In the genomic region with DNA sequence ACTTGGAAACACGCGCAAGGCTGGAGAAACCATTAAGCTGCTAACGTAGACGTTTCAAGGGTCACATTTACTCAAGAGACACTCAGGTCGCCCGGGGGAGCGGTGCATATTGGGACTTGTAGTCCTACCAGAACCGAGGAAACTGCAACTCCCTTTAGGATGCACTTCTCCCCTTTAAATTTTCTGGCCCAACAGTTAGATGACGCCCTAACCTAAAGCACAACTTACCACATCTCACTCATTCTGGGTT, we compare ENCODE assay signal across 1 cellular context.
A peak's percentile ranks its signal among the peaks of the same experiment; 100 is the strongest.
TF ChIP-seq lines count a peak whose summit lies in the region.

No MANE protein-coding gene starts in this region.

TF ChIP-seq in HepG2, 621 proteins besides CTCF, POLR2A, EP300 and RAD21 (continued from another document and continues in another):
- TF ChIP-seq NCOR1 (IDR thresholded peaks at IDR 0.05; ENCODE audit: borderline replicate concordance, low read length) (peak; percentile 10; the same call in 1 of the 2 replicates), NR2C2 (CRISPR knock-in tag; IDR thresholded peaks at IDR 0.05; ENCODE audit: borderline replicate concordance) (peak; percentile 95), POLR2AphosphoS5 (IDR thresholded peaks at IDR 0.05; ENCODE audit: low read depth, low read length) (peak; percentile 81), HIVEP1 (CRISPR knock-in tag; IDR thresholded peaks at IDR 0.05) (peak; percentile 5; the same call in 1 of the 2 replicates), POLR2G (IDR thresholded peaks at IDR 0.05; ENCODE audit: low read depth, low read length) (peak; percentile 66), CEBPG (CRISPR knock-in tag; IDR thresholded peaks at IDR 0.05) (peak; percentile 46; the same call in 1 of the 2 replicates), DMAP1 (CRISPR knock-in tag; IDR thresholded peaks at IDR 0.05) (0 out of 2 replicates have a peak, but pooled peaks have one; percentile 15), ELF4 (CRISPR knock-in tag; IDR thresholded peaks at IDR 0.05; ENCODE audit: borderline replicate concordance) (peak; percentile 19; the same call in 1 of the 2 replicates), ZNF441 (CRISPR knock-in tag; IDR thresholded peaks at IDR 0.05; ENCODE audit: borderline replicate concordance) (0 out of 2 replicates have a peak, but pooled peaks have one; percentile 18), GABPA (IDR thresholded peaks at IDR 0.05; ENCODE audit: low read depth, low read length) (no peak), GABPA (CRISPR knock-in tag; IDR thresholded peaks at IDR 0.05; ENCODE audit: low read depth) (0 out of 2 replicates have a peak, but pooled peaks have one; percentile 55), FOXA3 (CRISPR knock-in tag; IDR thresholded peaks at IDR 0.05) (peak; percentile 50), CHD4 (IDR thresholded peaks at IDR 0.05; ENCODE audit: borderline replicate concordance, low read length) (0 out of 2 replicates have a peak, but pooled peaks have one; percentile 6), SUZ12 (IDR thresholded peaks at IDR 0.05; ENCODE audit: low read depth, low read length) (0 out of 2 replicates have a peak, but pooled peaks have one; percentile 32), ZNF143 (CRISPR knock-in tag; IDR thresholded peaks at IDR 0.05) (peak; percentile 93), HCFC1 (IDR thresholded peaks at IDR 0.05; ENCODE audit: low read depth, low read length) (peak; percentile 76), ZNF530 (CRISPR knock-in tag; IDR thresholded peaks at IDR 0.05; ENCODE audit: low read depth) (no peak), BRCA1 (CRISPR knock-in tag; IDR thresholded peaks at IDR 0.05) (0 out of 2 replicates have a peak, but pooled peaks have one; percentile 2), KDM5B (CRISPR knock-in tag; IDR thresholded peaks at IDR 0.05; ENCODE audit: borderline replicate concordance) (no peak), NCOA2 (CRISPR knock-in tag; IDR thresholded peaks at IDR 0.05) (peak; percentile 23; the same call in 1 of the 2 replicates), THAP11 (CRISPR knock-in tag; IDR thresholded peaks at IDR 0.05) (peak; percentile 97), MIXL1 (CRISPR knock-in tag; IDR thresholded peaks at IDR 0.05) (0 out of 2 replicates have a peak, but pooled peaks have one; percentile 9), HNF4A (CRISPR knock-in tag; IDR thresholded peaks at IDR 0.05) (peak; percentile 76), TP53 (CRISPR knock-in tag; conservative IDR thresholded peaks at IDR 0.05) (0 out of 2 replicates have a peak, but pooled peaks have one; percentile 18)
- TF ChIP-seq, protein P1, sequence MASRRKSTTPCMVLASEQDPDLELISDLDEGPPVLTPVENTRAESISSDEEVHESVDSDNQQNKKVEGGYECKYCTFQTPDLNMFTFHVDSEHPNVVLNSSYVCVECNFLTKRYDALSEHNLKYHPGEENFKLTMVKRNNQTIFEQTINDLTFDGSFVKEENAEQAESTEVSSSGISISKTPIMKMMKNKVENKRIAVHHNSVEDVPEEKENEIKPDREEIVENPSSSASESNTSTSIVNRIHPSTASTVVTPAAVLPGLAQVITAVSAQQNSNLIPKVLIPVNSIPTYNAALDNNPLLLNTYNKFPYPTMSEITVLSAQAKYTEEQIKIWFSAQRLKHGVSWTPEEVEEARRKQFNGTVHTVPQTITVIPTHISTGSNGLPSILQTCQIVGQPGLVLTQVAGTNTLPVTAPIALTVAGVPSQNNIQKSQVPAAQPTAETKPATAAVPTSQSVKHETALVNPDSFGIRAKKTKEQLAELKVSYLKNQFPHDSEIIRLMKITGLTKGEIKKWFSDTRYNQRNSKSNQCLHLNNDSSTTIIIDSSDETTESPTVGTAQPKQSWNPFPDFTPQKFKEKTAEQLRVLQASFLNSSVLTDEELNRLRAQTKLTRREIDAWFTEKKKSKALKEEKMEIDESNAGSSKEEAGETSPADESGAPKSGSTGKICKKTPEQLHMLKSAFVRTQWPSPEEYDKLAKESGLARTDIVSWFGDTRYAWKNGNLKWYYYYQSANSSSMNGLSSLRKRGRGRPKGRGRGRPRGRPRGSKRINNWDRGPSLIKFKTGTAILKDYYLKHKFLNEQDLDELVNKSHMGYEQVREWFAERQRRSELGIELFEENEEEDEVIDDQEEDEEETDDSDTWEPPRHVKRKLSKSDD (CRISPR knock-in tag; IDR thresholded peaks at IDR 0.05; ENCODE audit: low read depth), result 0 out of 2 replicates have a peak, but pooled peaks have one; percentile 33
- TF ChIP-seq, protein P2, sequence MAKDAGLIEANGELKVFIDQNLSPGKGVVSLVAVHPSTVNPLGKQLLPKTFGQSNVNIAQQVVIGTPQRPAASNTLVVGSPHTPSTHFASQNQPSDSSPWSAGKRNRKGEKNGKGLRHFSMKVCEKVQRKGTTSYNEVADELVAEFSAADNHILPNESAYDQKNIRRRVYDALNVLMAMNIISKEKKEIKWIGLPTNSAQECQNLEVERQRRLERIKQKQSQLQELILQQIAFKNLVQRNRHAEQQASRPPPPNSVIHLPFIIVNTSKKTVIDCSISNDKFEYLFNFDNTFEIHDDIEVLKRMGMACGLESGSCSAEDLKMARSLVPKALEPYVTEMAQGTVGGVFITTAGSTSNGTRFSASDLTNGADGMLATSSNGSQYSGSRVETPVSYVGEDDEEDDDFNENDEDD (CRISPR knock-in tag; IDR thresholded peaks at IDR 0.05; ENCODE audit: borderline replicate concordance), result no peak
- TF ChIP-seq, protein P3, sequence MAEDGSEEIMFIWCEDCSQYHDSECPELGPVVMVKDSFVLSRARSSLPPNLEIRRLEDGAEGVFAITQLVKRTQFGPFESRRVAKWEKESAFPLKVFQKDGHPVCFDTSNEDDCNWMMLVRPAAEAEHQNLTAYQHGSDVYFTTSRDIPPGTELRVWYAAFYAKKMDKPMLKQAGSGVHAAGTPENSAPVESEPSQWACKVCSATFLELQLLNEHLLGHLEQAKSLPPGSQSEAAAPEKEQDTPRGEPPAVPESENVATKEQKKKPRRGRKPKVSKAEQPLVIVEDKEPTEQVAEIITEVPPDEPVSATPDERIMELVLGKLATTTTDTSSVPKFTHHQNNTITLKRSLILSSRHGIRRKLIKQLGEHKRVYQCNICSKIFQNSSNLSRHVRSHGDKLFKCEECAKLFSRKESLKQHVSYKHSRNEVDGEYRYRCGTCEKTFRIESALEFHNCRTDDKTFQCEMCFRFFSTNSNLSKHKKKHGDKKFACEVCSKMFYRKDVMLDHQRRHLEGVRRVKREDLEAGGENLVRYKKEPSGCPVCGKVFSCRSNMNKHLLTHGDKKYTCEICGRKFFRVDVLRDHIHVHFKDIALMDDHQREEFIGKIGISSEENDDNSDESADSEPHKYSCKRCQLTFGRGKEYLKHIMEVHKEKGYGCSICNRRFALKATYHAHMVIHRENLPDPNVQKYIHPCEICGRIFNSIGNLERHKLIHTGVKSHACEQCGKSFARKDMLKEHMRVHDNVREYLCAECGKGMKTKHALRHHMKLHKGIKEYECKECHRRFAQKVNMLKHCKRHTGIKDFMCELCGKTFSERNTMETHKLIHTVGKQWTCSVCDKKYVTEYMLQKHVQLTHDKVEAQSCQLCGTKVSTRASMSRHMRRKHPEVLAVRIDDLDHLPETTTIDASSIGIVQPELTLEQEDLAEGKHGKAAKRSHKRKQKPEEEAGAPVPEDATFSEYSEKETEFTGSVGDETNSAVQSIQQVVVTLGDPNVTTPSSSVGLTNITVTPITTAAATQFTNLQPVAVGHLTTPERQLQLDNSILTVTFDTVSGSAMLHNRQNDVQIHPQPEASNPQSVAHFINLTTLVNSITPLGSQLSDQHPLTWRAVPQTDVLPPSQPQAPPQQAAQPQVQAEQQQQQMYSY (CRISPR knock-in tag; IDR thresholded peaks at IDR 0.05), result peak; percentile 13; the same call in 1 of the 2 replicates
- TF ChIP-seq, protein P4, sequence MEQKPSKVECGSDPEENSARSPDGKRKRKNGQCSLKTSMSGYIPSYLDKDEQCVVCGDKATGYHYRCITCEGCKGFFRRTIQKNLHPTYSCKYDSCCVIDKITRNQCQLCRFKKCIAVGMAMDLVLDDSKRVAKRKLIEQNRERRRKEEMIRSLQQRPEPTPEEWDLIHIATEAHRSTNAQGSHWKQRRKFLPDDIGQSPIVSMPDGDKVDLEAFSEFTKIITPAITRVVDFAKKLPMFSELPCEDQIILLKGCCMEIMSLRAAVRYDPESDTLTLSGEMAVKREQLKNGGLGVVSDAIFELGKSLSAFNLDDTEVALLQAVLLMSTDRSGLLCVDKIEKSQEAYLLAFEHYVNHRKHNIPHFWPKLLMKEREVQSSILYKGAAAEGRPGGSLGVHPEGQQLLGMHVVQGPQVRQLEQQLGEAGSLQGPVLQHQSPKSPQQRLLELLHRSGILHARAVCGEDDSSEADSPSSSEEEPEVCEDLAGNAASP (CRISPR knock-in tag; IDR thresholded peaks at IDR 0.05; ENCODE audit: borderline replicate concordance), result 0 out of 2 replicates have a peak, but pooled peaks have one; percentile 15
- TF ChIP-seq, protein P5, sequence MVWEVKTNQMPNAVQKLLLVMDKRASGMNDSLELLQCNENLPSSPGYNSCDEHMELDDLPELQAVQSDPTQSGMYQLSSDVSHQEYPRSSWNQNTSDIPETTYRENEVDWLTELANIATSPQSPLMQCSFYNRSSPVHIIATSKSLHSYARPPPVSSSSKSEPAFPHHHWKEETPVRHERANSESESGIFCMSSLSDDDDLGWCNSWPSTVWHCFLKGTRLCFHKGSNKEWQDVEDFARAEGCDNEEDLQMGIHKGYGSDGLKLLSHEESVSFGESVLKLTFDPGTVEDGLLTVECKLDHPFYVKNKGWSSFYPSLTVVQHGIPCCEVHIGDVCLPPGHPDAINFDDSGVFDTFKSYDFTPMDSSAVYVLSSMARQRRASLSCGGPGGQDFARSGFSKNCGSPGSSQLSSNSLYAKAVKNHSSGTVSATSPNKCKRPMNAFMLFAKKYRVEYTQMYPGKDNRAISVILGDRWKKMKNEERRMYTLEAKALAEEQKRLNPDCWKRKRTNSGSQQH (CRISPR knock-in tag; IDR thresholded peaks at IDR 0.05; ENCODE audit: low read depth), result 0 out of 2 replicates have a peak, but pooled peaks have one; percentile 16
- TF ChIP-seq, protein P6, sequence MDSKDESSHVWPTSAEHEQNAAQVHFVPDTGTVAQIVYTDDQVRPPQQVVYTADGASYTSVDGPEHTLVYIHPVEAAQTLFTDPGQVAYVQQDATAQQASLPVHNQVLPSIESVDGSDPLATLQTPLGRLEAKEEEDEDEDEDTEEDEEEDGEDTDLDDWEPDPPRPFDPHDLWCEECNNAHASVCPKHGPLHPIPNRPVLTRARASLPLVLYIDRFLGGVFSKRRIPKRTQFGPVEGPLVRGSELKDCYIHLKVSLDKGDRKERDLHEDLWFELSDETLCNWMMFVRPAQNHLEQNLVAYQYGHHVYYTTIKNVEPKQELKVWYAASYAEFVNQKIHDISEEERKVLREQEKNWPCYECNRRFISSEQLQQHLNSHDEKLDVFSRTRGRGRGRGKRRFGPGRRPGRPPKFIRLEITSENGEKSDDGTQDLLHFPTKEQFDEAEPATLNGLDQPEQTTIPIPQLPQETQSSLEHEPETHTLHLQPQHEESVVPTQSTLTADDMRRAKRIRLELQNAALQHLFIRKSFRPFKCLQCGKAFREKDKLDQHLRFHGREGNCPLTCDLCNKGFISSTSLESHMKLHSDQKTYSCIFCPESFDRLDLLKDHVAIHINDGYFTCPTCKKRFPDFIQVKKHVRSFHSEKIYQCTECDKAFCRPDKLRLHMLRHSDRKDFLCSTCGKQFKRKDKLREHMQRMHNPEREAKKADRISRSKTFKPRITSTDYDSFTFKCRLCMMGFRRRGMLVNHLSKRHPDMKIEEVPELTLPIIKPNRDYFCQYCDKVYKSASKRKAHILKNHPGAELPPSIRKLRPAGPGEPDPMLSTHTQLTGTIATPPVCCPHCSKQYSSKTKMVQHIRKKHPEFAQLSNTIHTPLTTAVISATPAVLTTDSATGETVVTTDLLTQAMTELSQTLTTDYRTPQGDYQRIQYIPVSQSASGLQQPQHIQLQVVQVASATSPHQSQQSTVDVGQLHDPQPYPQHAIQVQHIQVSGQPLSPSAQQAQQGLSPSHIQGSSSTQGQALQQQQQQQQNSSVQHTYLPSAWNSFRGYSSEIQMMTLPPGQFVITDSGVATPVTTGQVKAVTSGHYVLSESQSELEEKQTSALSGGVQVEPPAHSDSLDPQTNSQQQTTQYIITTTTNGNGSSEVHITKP (CRISPR knock-in tag; IDR thresholded peaks at IDR 0.05; ENCODE audit: low read depth), result peak; percentile 41; the same call in 1 of the 2 replicates
- TF ChIP-seq, protein P7, sequence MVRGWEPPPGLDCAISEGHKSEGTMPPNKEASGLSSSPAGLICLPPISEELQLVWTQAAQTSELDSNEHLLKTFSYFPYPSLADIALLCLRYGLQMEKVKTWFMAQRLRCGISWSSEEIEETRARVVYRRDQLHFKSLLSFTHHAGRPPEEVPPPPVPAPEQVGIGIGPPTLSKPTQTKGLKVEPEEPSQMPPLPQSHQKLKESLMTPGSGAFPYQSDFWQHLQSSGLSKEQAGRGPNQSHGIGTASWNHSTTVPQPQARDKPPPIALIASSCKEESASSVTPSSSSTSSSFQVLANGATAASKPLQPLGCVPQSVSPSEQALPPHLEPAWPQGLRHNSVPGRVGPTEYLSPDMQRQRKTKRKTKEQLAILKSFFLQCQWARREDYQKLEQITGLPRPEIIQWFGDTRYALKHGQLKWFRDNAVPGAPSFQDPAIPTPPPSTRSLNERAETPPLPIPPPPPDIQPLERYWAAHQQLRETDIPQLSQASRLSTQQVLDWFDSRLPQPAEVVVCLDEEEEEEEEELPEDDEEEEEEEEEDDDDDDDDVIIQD (CRISPR knock-in tag; IDR thresholded peaks at IDR 0.05; ENCODE audit: low read depth), result no peak
- TF ChIP-seq, protein P8, sequence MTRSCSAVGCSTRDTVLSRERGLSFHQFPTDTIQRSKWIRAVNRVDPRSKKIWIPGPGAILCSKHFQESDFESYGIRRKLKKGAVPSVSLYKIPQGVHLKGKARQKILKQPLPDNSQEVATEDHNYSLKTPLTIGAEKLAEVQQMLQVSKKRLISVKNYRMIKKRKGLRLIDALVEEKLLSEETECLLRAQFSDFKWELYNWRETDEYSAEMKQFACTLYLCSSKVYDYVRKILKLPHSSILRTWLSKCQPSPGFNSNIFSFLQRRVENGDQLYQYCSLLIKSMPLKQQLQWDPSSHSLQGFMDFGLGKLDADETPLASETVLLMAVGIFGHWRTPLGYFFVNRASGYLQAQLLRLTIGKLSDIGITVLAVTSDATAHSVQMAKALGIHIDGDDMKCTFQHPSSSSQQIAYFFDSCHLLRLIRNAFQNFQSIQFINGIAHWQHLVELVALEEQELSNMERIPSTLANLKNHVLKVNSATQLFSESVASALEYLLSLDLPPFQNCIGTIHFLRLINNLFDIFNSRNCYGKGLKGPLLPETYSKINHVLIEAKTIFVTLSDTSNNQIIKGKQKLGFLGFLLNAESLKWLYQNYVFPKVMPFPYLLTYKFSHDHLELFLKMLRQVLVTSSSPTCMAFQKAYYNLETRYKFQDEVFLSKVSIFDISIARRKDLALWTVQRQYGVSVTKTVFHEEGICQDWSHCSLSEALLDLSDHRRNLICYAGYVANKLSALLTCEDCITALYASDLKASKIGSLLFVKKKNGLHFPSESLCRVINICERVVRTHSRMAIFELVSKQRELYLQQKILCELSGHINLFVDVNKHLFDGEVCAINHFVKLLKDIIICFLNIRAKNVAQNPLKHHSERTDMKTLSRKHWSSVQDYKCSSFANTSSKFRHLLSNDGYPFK (CRISPR knock-in tag; IDR thresholded peaks at IDR 0.05; ENCODE audit: borderline replicate concordance), result no peak
